In the genomic region with DNA sequence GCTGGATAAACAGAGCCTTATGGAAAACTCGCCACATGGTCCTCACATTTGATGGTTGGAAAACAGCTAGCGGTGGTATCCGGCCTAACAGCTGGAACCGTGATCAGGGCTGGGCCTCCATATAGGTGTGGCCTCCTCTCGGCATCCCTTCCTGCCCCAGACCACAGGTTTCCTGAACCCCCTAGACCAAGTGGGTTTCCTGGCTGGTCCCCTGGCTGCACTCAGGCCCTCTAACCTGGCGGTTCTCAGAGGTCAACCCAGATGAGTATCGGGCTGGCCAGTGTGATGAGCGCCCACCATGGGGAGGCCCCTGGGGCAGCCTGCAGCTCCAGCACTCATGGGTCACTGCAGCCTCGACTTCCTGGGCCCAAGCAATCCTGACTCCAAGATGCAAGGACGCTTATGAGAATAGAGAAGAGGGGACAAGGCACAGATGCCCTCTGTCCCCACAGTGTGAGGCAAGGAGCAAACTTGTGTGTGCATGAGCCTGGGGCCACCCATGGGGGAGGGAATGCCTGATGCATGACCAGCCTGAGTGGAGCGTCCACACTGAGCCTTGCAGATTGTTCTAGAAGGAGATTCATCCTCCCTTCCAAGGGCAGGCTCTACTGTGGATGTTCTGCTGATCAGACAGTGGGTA, we compare ENCODE assay signal across 26 cellular contexts. TPM values are rescaled to one million over a fixed set of nuclear protein-coding genes. Genes with fewer than 3 reads are reported as not detected.
DNase-seq lines count a peak whose midpoint lies in the region; ATAC-seq and TF ChIP-seq lines count a peak whose summit lies in the region.
"Had no signal": no experiment of that assay in that cellular context is flagged by ENCODE, and none has a peak within 500 bp of the region (broad histone marks: within the 10 kb centered on the region; RNA-seq: fewer than 3 reads in every experiment).

No MANE protein-coding gene starts in this region.

- H3K36me3 Mint-ChIP-seq in chondrocyte (ENCODE audit: low read depth) (no peaks in the 10 kb centered on the region), progenitor cell of endocrine pancreas (ENCODE audit: insufficient read depth) (no peaks in the 10 kb centered on the region)
- H3K36me3 Mint-ChIP-seq in activated CD4-positive, alpha-beta T cell treated with anti-CD3 and anti-CD28 coated beads, Interleukin-2, amount 10 ng/mL, durations not matched to agents 24 days and 14 days (ENCODE audit: low read depth): no peaks in the 10 kb centered on the region
- H3K36me3 Mint-ChIP-seq: activated naive CD4-positive, alpha-beta T cell treated with anti-CD3 and anti-CD28 coated beads, Interleukin-2, amount 50 U/mL, for 24 hours; CD4-positive, CD25-positive, alpha-beta regulatory T cell; stimulated activated memory B cell treated with anti-CD40 and anti-IgM and Interleukin-4, amounts not matched to agents 10 μg/mL and 1 μg/mL and 100 μg/mL, for 72 hours had no signal

- H3K4me1 ChIP-seq in right lobe of liver: peaks cover 0 to 38% (median 8%) of the 10 kb centered on the region in 4 donors
- H3K4me1 ChIP-seq: parathyroid adenoma had no signal

- no peaks in the 10 kb centered on the region for H3K27me3 ChIP-seq in right lobe of liver

- H3K36me3 ChIP-seq in right lobe of liver: no peaks in the 10 kb centered on the region
- H3K36me3 ChIP-seq: thoracic aorta had no signal

- WGBS in right lobe of liver (ENCODE audit: insufficient coverage, low coverage, low lambda C conversion rate, missing lambda C conversion rate): 74% methylated on average over 5 of the region's 11 CpGs

- no peak for TF ChIP-seq POLR2A in right lobe of liver (IDR thresholded peaks at IDR 0.05)

- no peak overlapping the region for H3K27ac ChIP-seq in right lobe of liver
- H3K27ac ChIP-seq: parathyroid adenoma, thoracic aorta had no signal

- H3K27me3 Mint-ChIP-seq in chondrocyte (ENCODE audit: low read depth): no peaks in the 10 kb centered on the region
- peaks cover 28% of the 10 kb centered on the region for H3K27me3 Mint-ChIP-seq in activated CD4-positive, alpha-beta T cell treated with anti-CD3 and anti-CD28 coated beads, Interleukin-2, amount 10 ng/mL, durations not matched to agents 24 days and 14 days
- H3K27me3 Mint-ChIP-seq in progenitor cell of endocrine pancreas: peaks cover 43% of the 10 kb centered on the region

- H3K9me3 ChIP-seq in right lobe of liver: no peaks in the 10 kb centered on the region
- H3K9me3 ChIP-seq: thoracic aorta had no signal

- H3K27ac Mint-ChIP-seq in chondrocyte (ENCODE audit: unreplicated experiment) (no peak overlapping the region), progenitor cell of endocrine pancreas (no peak overlapping the region)
- no peak overlapping the region for H3K27ac Mint-ChIP-seq in activated CD4-positive, alpha-beta T cell treated with anti-CD3 and anti-CD28 coated beads, Interleukin-2, amount 10 ng/mL, durations not matched to agents 24 days and 14 days
- H3K27ac Mint-ChIP-seq: activated CD4-positive, alpha-beta memory T cell treated with anti-CD3 and anti-CD28 coated beads, Interleukin-2, amount 10 ng/mL, durations not matched to agents 7 days and 5 days; CD4-positive, CD25-positive, alpha-beta regulatory T cell; stimulated activated memory B cell treated with anti-CD40 and anti-IgM and Interleukin-4, amounts not matched to agents 10 μg/mL and 1 μg/mL and 100 μg/mL, for 72 hours; T-helper 2 cell treated with Interferon-gamma antibody and Interleukin-4, amounts not matched to agents 5 μg/mL and 100 μg/mL, for 36 hours had no signal

- intact Hi-C loops in right lobe of liver (cut with DNase I): no loop called here
- intact Hi-C loops in sciatic nerve (cut with DNase I): no loop called here
- intact Hi-C loops in activated CD4-positive, alpha-beta T cell treated with anti-CD3 and anti-CD28 coated beads, Interleukin-2, amount 10 ng/mL, durations not matched to agents 24 days and 14 days (cut with micrococcal nuclease): no loop called here

- H3K4me1 Mint-ChIP-seq in chondrocyte (ENCODE audit: low read depth) (peaks cover 38% of the 10 kb centered on the region), progenitor cell of endocrine pancreas (ENCODE audit: low read depth) (peaks cover 4% of the 10 kb centered on the region)
- peaks cover 10% of the 10 kb centered on the region for H3K4me1 Mint-ChIP-seq in activated CD4-positive, alpha-beta T cell treated with anti-CD3 and anti-CD28 coated beads, Interleukin-2, amount 10 ng/mL, durations not matched to agents 24 days and 14 days

- H3K9me3 Mint-ChIP-seq in chondrocyte (ENCODE audit: low read depth) (no peaks in the 10 kb centered on the region), progenitor cell of endocrine pancreas (ENCODE audit: low read depth) (no peaks in the 10 kb centered on the region)
- H3K9me3 Mint-ChIP-seq in activated CD4-positive, alpha-beta T cell treated with anti-CD3 and anti-CD28 coated beads, Interleukin-2, amount 10 ng/mL, durations not matched to agents 24 days and 14 days: no peaks in the 10 kb centered on the region
- H3K9me3 Mint-ChIP-seq: activated CD4-positive, alpha-beta memory T cell treated with anti-CD3 and anti-CD28 coated beads, Interleukin-2, amount 10 ng/mL, durations not matched to agents 7 days and 5 days; activated naive CD4-positive, alpha-beta T cell treated with anti-CD3 and anti-CD28 coated beads, Interleukin-2, amount 50 U/mL, for 24 hours; CD4-positive, CD25-positive, alpha-beta regulatory T cell; stimulated activated memory B cell treated with anti-CD40 and anti-IgM and Interleukin-4, amounts not matched to agents 10 μg/mL and 1 μg/mL and 100 μg/mL, for 72 hours; T-helper 2 cell treated with Interferon-gamma antibody and Interleukin-4, amounts not matched to agents 5 μg/mL and 100 μg/mL, for 36 hours had no signal

- ATAC-seq in right lobe of liver: no peak
- no peak for ATAC-seq in sciatic nerve
- no peak for ATAC-seq in GM21526 (IDR thresholded peaks at IDR 0.05; ENCODE audit: low FRiP score, unreplicated experiment)
- ATAC-seq: esophagus mucosa; stimulated activated memory B cell treated with anti-CD40 and anti-IgM and Interleukin-4, amounts not matched to agents 10 μg/mL and 1 μg/mL and 100 μg/mL, for 72 hours had no signal

- H3K4me3 ChIP-seq in right lobe of liver: no peak overlapping the region
- H3K4me3 ChIP-seq: skin epidermis, thoracic aorta had no signal

- H3K4me3 Mint-ChIP-seq in chondrocyte (ENCODE audit: unreplicated experiment) (no peak overlapping the region), progenitor cell of endocrine pancreas (ENCODE audit: low read depth) (no peak overlapping the region)
- H3K4me3 Mint-ChIP-seq in activated CD4-positive, alpha-beta T cell treated with anti-CD3 and anti-CD28 coated beads, Interleukin-2, amount 10 ng/mL, durations not matched to agents 24 days and 14 days: no peak overlapping the region
- H3K4me3 Mint-ChIP-seq: activated CD4-positive, alpha-beta memory T cell treated with anti-CD3 and anti-CD28 coated beads, Interleukin-2, amount 10 ng/mL, durations not matched to agents 7 days and 5 days; activated naive CD4-positive, alpha-beta T cell treated with anti-CD3 and anti-CD28 coated beads, Interleukin-2, amount 50 U/mL, for 24 hours; stimulated activated memory B cell treated with anti-CD40 and anti-IgM and Interleukin-4, amounts not matched to agents 10 μg/mL and 1 μg/mL and 100 μg/mL, for 72 hours; T-helper 2 cell treated with Interferon-gamma antibody and Interleukin-4, amounts not matched to agents 5 μg/mL and 100 μg/mL, for 36 hours had no signal

- no peak for TF ChIP-seq CTCF in chondrocyte (IDR thresholded peaks at IDR 0.05)
- no peak for TF ChIP-seq CTCF in right lobe of liver (IDR thresholded peaks at IDR 0.05)
- no peak for TF ChIP-seq CTCF in progenitor cell of endocrine pancreas (IDR thresholded peaks at IDR 0.05; ENCODE audit: unreplicated experiment)

- DNase-seq in UCSD-AML1 (lab: John Stamatoyannopoulos, UW; ENCODE audit: unreplicated experiment): peak; percentile 43
- peak; percentile 53 for DNase-seq in chondrocyte (ENCODE audit: low spot score)
- DNase-seq in right lobe of liver: peak; percentile 10 to 41 (median 38)
- peak; percentile 54 for DNase-seq in sciatic nerve (ENCODE audit: low spot score)
- DNase-seq in RKO (ENCODE audit: low spot score): no peak
- no peak for DNase-seq in activated CD4-positive, alpha-beta T cell treated with anti-CD3 and anti-CD28 coated beads, Interleukin-2, amount 10 ng/mL, durations not matched to agents 24 days and 14 days
- no peak for DNase-seq in progenitor cell of endocrine pancreas (ENCODE audit: low spot score, unreplicated experiment)
- DNase-seq: activated CD4-positive, alpha-beta memory T cell treated with anti-CD3 and anti-CD28 coated beads, Interleukin-2, amount 10 ng/mL, durations not matched to agents 7 days and 5 days; activated CD4-positive, CD25-positive, alpha-beta regulatory T cell; CD4-positive, CD25-positive, alpha-beta regulatory T cell; DMS 273 treated with DMSO at 0.1 percent for 48 hours; effector CD8-positive, alpha-beta T cell; HCEC 1CT; NCI-H1417; NCI-H2107; NCI-H510A; stimulated activated CD4-positive, alpha-beta T cell treated with anti-CD3 and anti-CD28 coated beads, Interleukin-2, amount 100 ng/mL, for 24 hours had no signal

RNA-seq across cellular contexts. Expression of gene WNT7B, which starts 53.4 kb away (rescaled TPM):
- 0.15 to 1.1 TPM (median 0.18 TPM) in 3 replicates for total RNA-seq in chondrocyte
- under 1 TPM in 2 of 6 experiments, not detected in 4; 0.10 to 0.12 TPM for total RNA-seq in right lobe of liver
- not detected for total RNA-seq in sciatic nerve
- total RNA-seq in activated CD4-positive, alpha-beta T cell treated with anti-CD3 and anti-CD28 coated beads, Interleukin-2, amount 10 ng/mL, durations not matched to agents 24 days and 14 days: not detected in 2 replicates
- 3.7 and 4.3 TPM in 2 replicates for total RNA-seq in progenitor cell of endocrine pancreas
- total RNA-seq: activated CD4-positive, alpha-beta memory T cell treated with anti-CD3 and anti-CD28 coated beads, Interleukin-2, amount 10 ng/mL, durations not matched to agents 7 days and 5 days; CD4-positive, CD25-positive, alpha-beta regulatory T cell; myocyte; thoracic aorta had no signal

Comparison
In these comparisons a context has a peak if more than half of its experiments do, and no peak if none do; other contexts are left out.
1. DNase-seq: peak in UCSD-AML1 (single experiment), chondrocyte (single experiment), right lobe of liver (3 of 3) and sciatic nerve (single experiment); none in RKO (single experiment), activated CD4-positive, alpha-beta T cell treated with anti-CD3 and anti-CD28 coated beads, Interleukin-2, amount 10 ng/mL, durations not matched to agents 24 days and 14 days (single experiment) and progenitor cell of endocrine pancreas (single experiment).